In the genomic region with DNA sequence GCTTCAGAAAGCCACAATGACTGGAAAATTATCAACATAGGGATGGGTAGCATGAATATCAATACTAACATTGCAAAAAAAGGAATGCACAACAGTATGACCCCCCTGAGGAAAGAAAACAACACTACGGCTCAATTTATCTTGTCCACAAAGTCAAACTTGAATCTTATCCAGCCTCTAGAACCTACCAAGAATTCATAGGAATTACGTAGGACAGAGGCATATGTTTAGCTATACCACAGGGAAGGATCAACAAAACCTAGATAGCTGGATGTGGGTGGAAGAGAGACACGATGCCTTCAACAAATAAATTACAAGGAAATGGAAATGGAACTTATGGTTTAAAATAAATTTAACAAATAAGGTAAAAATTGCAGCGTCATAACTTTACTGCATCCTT, we compare ENCODE assay signal across 2 cellular contexts.
TF ChIP-seq lines count a peak whose summit lies in the region.

No MANE protein-coding gene starts in this region.

TF ChIP-seq in SK-N-SH, 30 proteins besides CTCF, POLR2A, EP300 and RAD21 (continued from another document):
- TF ChIP-seq FOXM1 (IDR thresholded peaks at IDR 0.05; ENCODE audit: low read depth) (no peak), TCF12 (IDR thresholded peaks at IDR 0.05) (no peak), ELF1 (IDR thresholded peaks at IDR 0.05) (no peak), NFIC (IDR thresholded peaks at IDR 0.05; ENCODE audit: borderline replicate concordance) (no peak), MXI1 (IDR thresholded peaks at IDR 0.05; ENCODE audit: low read depth, low read length) (no peak)

TF ChIP-seq in SK-N-SH treated with all-trans-retinoic acid at 6 μM for 48 hours, 23 proteins besides CTCF, POLR2A, EP300 and RAD21 (continued from another document):
- TF ChIP-seq ARNTL (CRISPR knock-in tag; IDR thresholded peaks at IDR 0.05; ENCODE audit: borderline replicate concordance, low read depth) = no peak
- no peak for TF ChIP-seq ZNF565 (CRISPR knock-in tag; conservative IDR thresholded peaks at IDR 0.05; ENCODE audit: low read depth)
- TF ChIP-seq, protein P1, sequence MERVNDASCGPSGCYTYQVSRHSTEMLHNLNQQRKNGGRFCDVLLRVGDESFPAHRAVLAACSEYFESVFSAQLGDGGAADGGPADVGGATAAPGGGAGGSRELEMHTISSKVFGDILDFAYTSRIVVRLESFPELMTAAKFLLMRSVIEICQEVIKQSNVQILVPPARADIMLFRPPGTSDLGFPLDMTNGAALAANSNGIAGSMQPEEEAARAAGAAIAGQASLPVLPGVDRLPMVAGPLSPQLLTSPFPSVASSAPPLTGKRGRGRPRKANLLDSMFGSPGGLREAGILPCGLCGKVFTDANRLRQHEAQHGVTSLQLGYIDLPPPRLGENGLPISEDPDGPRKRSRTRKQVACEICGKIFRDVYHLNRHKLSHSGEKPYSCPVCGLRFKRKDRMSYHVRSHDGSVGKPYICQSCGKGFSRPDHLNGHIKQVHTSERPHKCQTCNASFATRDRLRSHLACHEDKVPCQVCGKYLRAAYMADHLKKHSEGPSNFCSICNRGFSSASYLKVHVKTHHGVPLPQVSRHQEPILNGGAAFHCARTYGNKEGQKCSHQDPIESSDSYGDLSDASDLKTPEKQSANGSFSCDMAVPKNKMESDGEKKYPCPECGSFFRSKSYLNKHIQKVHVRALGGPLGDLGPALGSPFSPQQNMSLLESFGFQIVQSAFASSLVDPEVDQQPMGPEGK (CRISPR knock-in tag; IDR thresholded peaks at IDR 0.05; ENCODE audit: borderline replicate concordance) = no peak
- TF ChIP-seq TCF4 (CRISPR knock-in tag; IDR thresholded peaks at IDR 0.05; ENCODE audit: borderline replicate concordance) = no peak
- no peak for TF ChIP-seq OSR1 (CRISPR knock-in tag; IDR thresholded peaks at IDR 0.05)
- no peak for TF ChIP-seq SNAI2 (CRISPR knock-in tag; IDR thresholded peaks at IDR 0.05)
- no peak for TF ChIP-seq ZC3H10 (CRISPR knock-in tag; IDR thresholded peaks at IDR 0.05)
- TF ChIP-seq ISL1 (CRISPR knock-in tag; IDR thresholded peaks at IDR 0.05) = no peak
- TF ChIP-seq GLIS3 (CRISPR knock-in tag; IDR thresholded peaks at IDR 0.05) = no peak
- TF ChIP-seq, protein P2, sequence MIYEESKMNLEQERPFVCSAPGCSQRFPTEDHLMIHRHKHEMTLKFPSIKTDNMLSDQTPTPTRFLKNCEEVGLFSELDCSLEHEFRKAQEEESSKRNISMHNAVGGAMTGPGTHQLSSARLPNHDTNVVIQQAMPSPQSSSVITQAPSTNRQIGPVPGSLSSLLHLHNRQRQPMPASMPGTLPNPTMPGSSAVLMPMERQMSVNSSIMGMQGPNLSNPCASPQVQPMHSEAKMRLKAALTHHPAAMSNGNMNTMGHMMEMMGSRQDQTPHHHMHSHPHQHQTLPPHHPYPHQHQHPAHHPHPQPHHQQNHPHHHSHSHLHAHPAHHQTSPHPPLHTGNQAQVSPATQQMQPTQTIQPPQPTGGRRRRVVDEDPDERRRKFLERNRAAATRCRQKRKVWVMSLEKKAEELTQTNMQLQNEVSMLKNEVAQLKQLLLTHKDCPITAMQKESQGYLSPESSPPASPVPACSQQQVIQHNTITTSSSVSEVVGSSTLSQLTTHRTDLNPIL (CRISPR knock-in tag; IDR thresholded peaks at IDR 0.05; ENCODE audit: low read depth) = no peak
- TF ChIP-seq ZNF70 (CRISPR knock-in tag; IDR thresholded peaks at IDR 0.05) = no peak
- no peak for TF ChIP-seq RARB (CRISPR knock-in tag; IDR thresholded peaks at IDR 0.05)
- no peak for TF ChIP-seq ZFP3 (CRISPR knock-in tag; IDR thresholded peaks at IDR 0.05)
- TF ChIP-seq PPARA (CRISPR knock-in tag; IDR thresholded peaks at IDR 0.05; ENCODE audit: borderline replicate concordance) = no peak
- TF ChIP-seq, protein P3, sequence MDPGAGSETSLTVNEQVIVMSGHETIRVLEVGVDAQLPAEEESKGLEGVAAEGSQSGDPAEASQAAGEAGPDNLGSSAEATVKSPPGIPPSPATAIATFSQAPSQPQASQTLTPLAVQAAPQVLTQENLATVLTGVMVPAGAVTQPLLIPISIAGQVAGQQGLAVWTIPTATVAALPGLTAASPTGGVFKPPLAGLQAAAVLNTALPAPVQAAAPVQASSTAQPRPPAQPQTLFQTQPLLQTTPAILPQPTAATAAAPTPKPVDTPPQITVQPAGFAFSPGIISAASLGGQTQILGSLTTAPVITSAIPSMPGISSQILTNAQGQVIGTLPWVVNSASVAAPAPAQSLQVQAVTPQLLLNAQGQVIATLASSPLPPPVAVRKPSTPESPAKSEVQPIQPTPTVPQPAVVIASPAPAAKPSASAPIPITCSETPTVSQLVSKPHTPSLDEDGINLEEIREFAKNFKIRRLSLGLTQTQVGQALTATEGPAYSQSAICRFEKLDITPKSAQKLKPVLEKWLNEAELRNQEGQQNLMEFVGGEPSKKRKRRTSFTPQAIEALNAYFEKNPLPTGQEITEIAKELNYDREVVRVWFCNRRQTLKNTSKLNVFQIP (CRISPR knock-in tag; IDR thresholded peaks at IDR 0.05; ENCODE audit: borderline replicate concordance, low read depth) = no peak
- TF ChIP-seq ESRRG (CRISPR knock-in tag; IDR thresholded peaks at IDR 0.05) = no peak
- TF ChIP-seq CSRNP3 (CRISPR knock-in tag; IDR thresholded peaks at IDR 0.05) = no peak
